10 cellular contexts compared by ENCODE assay signal in genomic region chr1:31701137-31701736, GRCh38. TPM values are rescaled to one million over a fixed set of nuclear protein-coding genes. Genes with fewer than 3 reads are reported as not detected.
DNase-seq lines count a peak whose midpoint lies in the region; ATAC-seq and TF ChIP-seq lines count a peak whose summit lies in the region.
"Had no signal": no experiment of that assay in that cellular context is flagged by ENCODE, and none has a peak within 500 bp of the region (broad histone marks: within the 10 kb centered on the region; RNA-seq: fewer than 3 reads in every experiment).

No MANE protein-coding gene starts in this region.

- no peaks in the 10 kb centered on the region for H3K9me3 ChIP-seq in sigmoid colon

- WGBS in sigmoid colon, 2 donors = 63 to 66% methylated on average over 10 of the region's 10 CpGs

- H3K4me3 ChIP-seq in sigmoid colon (peak overlapping the region in 1 of 4 donors; percentile 59), H7 (ENCODE audit: insufficient read depth, low read depth, low read length) (no peak overlapping the region)

- H3K4me1 ChIP-seq in sigmoid colon = peaks cover 0 to 87% (median 74%) of the 10 kb centered on the region in 4 donors

- H3K27me3 ChIP-seq in sigmoid colon = no peaks in the 10 kb centered on the region
- H3K27me3 ChIP-seq in H7 (ENCODE audit: control insufficient read depth, insufficient read depth, low read length) = no peaks in the 10 kb centered on the region; the same call in 1 of the 2 replicates

- intact Hi-C loops in left ventricle myocardium superior (cut with micrococcal nuclease) = no loop called here
- intact Hi-C loops in sigmoid colon (cut with DNase I) = loop anchor here (2.0 to 5.0 kb wide), 2 partner anchors 14 to 119 kb away; no protein-coding TSS in a partner anchor

- no peak for TF ChIP-seq CTCF in sigmoid colon (IDR thresholded peaks at IDR 0.05)

- peak; percentile 69 for ATAC-seq in left ventricle myocardium superior

- no peak for TF ChIP-seq POLR2A in sigmoid colon (IDR thresholded peaks at IDR 0.05)

- H3K27ac ChIP-seq in sigmoid colon = peak overlapping the region; percentile 82 to 92 (median 90)

- peaks cover 0 to 36% (median 13%) of the 10 kb centered on the region in 4 donors for H3K36me3 ChIP-seq in sigmoid colon
- no peaks in the 10 kb centered on the region; the same call in 1 of the 2 replicates for H3K36me3 ChIP-seq in H7 (replicated peaks; ENCODE audit: control insufficient read depth, insufficient read depth, low read length)

- DNase-seq in NCI-H1436 (lab: John Stamatoyannopoulos, UW) (peak; percentile 17), NCI-H1436 treated with DMSO at 0.1 percent for 48 hours (lab: John Stamatoyannopoulos, UW) (no peak), NCI-H2029 treated with DMSO at 0.1 percent for 48 hours (lab: John Stamatoyannopoulos, UW) (peak; percentile 12), amygdala (lab: John Stamatoyannopoulos, UW) (peak; percentile 58 to 96 (median 84)), left ventricle myocardium superior (peak; percentile 89), sigmoid colon (peak; percentile 99), H7 (no peak), GF-D8 (lab: John Stamatoyannopoulos, UW) (no peak)
- DNase-seq: CD4-positive, CD25-positive, alpha-beta regulatory T cell had no signal

- peak in 2 of 4 donors; percentile 36 to 53 for TF ChIP-seq EP300 in sigmoid colon (IDR thresholded peaks at IDR 0.05)

RNA-seq across cellular contexts. Expression of gene COL16A1, which starts 2.6 kb away (rescaled TPM):
- total RNA-seq in left ventricle myocardium superior = 16.1 TPM
- 100 to 1,000 TPM in 2 of 4 donors, 10 to 100 TPM in 2; 43.1 to 271 (median 98.8) TPM for total RNA-seq in sigmoid colon
- 10 to 100 TPM in 1 of 3 donors, 1 to 10 TPM in 2; 4.6 to 23.4 (median 4.8) TPM for polyA plus RNA-seq in sigmoid colon
- total RNA-seq in H7 (2014; rRNA removed; shearing (Covaris generic)) = 10.3 and 13.8 TPM in 2 replicates
- total RNA-seq: activated CD8-positive, alpha-beta memory T cell treated with anti-CD3 and anti-CD28 coated beads for 36 hours; CD4-positive, CD25-positive, alpha-beta regulatory T cell had no signal
- polyA plus RNA-seq: CD4-positive, CD25-positive, alpha-beta regulatory T cell had no signal

RNA-seq across cellular contexts. Expression of gene PEF1, which starts 56.6 kb away (rescaled TPM):
- total RNA-seq in left ventricle myocardium superior (34.1 TPM), sigmoid colon (10 to 100 TPM; 52.9 to 87.4 (median 65.7) TPM)
- 10 to 100 TPM; 56.5 to 74.2 (median 66.4) TPM for polyA plus RNA-seq in sigmoid colon
- total RNA-seq in H7 (2014; rRNA removed; shearing (Covaris generic)) = 95.7 and 129 TPM in 2 replicates

Comparison
In these comparisons a context has a peak if more than half of its experiments do, and no peak if none do; other contexts are left out.
1. DNase-seq: peak in NCI-H1436 (single experiment), NCI-H2029 treated with DMSO at 0.1 percent for 48 hours (single experiment), amygdala (56 of 56), left ventricle myocardium superior (single experiment) and sigmoid colon (single experiment); none in NCI-H1436 treated with DMSO at 0.1 percent for 48 hours (single experiment), H7 (single experiment) and GF-D8 (single experiment).